Comparison of ENCODE assay signal across 8 cellular contexts in the genomic region with DNA sequence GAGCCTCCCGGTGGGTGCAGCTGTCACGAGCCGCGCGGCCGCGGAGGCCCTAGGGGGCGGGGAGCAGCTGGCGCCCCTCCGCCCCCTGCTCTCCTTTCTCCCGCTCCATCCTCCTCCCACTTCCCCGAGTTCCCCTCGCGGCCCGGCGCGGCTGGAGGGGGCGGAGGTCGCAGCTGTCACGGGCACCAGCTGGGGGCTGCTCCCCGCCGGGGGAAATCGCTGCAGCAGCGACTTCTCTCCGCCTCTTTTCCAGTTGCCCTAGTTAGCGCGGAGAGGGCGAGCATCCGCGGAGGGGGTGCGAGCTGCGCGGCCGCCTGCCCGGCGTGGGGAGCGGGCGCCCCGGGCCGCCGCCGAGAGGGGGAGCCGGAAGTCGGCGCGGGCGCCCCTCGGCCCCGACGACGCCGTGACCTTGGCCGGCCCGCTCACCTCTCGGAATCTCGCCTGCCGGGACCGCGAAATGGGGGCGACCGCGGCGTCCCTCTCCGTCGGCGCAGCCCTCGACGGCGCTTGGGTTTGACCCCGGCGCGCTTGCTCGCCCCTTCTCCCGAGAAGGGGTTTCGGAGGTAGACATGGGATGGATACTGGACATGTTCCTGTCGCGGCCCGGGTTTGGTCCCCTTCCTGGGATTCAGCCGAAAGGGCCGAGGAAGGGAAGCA. TPM values are rescaled to one million over a fixed set of nuclear protein-coding genes. Genes with fewer than 3 reads are reported as not detected.
DNase-seq lines count a peak whose midpoint lies in the region; ATAC-seq and TF ChIP-seq lines count a peak whose summit lies in the region.

No MANE protein-coding gene starts in this region.

- peaks cover 42 to 64% (median 54%) of the 10 kb centered on the region in 4 donors for H3K4me1 Mint-ChIP-seq in CD4-positive, alpha-beta memory T cell

- no peak for TF ChIP-seq CTCF in ascending aorta (IDR thresholded peaks at IDR 0.05)

- peaks cover 57% of the 10 kb centered on the region for H3K4me1 ChIP-seq in CD4-positive, alpha-beta memory T cell (ENCODE audit: insufficient read depth, low read length)
- H3K4me1 ChIP-seq in HUES48 (ENCODE audit: control insufficient read depth, insufficient read depth, low read length) (peaks cover 36% of the 10 kb centered on the region), ascending aorta (peaks cover 0 to 9% of the 10 kb centered on the region in 2 donors)

- H3K27me3 ChIP-seq in CD4-positive, alpha-beta memory T cell (ENCODE audit: insufficient read depth, low read length), result no peaks in the 10 kb centered on the region
- H3K27me3 ChIP-seq in HUES48 (ENCODE audit: control insufficient read depth, insufficient read depth, low read length), result peaks cover 13% of the 10 kb centered on the region
- H3K27me3 ChIP-seq in ascending aorta, result no peaks in the 10 kb centered on the region

- CTCF ChIA-PET in CD4-positive, alpha-beta memory T cell (lab: Charles Lee; ENCODE audit: partially characterized antibody), result interaction anchor here (0.7 to 1.2 kb wide), 2 partner anchors 9 to 334 kb away, joined by 3 to 4 read pairs; no protein-coding TSS in a partner anchor

- H3K27ac Mint-ChIP-seq in CD4-positive, alpha-beta memory T cell, result peak overlapping the region; percentile 69 to 93 (median 89)

- no peaks in the 10 kb centered on the region for H3K9me3 ChIP-seq in CD4-positive, alpha-beta memory T cell (ENCODE audit: control insufficient read depth in 1 of 2, low read length in 2 of 2)
- H3K9me3 ChIP-seq in HUES48 (ENCODE audit: control insufficient read depth, insufficient read depth, low read length) (no peaks in the 10 kb centered on the region), ascending aorta (no peaks in the 10 kb centered on the region)

- H3K36me3 Mint-ChIP-seq in CD4-positive, alpha-beta memory T cell, result peaks cover 0 to 5% of the 10 kb centered on the region in 2 donors

- intact Hi-C loops in CD4-positive, alpha-beta memory T cell (cut with micrococcal nuclease), result loop anchor here (2.0 to 5.0 kb wide), 4 partner anchors 131 to 1751 kb away; partner anchors contain the start of genes CENPO, HADHA, HADHB and ITSN2
- intact Hi-C loops in ascending aorta (cut with DNase I) (loop anchor here (2.0 to 5.0 kb wide), 3 partner anchors 231 to 481 kb away; partner anchors contain the start of genes CENPO, DNAJC27 and PTRHD1), sciatic nerve (cut with DNase I) (no loop called here)

- H3K27me3 Mint-ChIP-seq in CD4-positive, alpha-beta memory T cell, result no peaks in the 10 kb centered on the region

- POLR2A ChIA-PET in CD4-positive, alpha-beta memory T cell (lab: Charles Lee; ENCODE audit: partially characterized antibody), result interaction anchor here (0.6 to 3.2 kb wide), 7 partner anchors 20 to 1578 kb away, joined by 3 to 20 read pairs (median 6); partner anchors contain the start of genes CENPO, ITSN2 and PTRHD1

- peak; percentile 65 to 85 (median 69) for DNase-seq in CD4-positive, alpha-beta memory T cell
- DNase-seq in T follicular helper cell (ENCODE audit: low read depth) (peak; percentile 53), ascending aorta (ENCODE audit: low spot score in 2 of 2) (peak in 1 of 2 donors; percentile 79), hypothalamus (lab: John Stamatoyannopoulos, UW) (peak in 42 of 51 donors; percentile 12 to 73 (median 54)), sciatic nerve (ENCODE audit: low spot score) (peak; percentile 78), NCI-H2196 treated with DMSO at 0.1 percent for 48 hours (lab: John Stamatoyannopoulos, UW; ENCODE audit: unreplicated experiment) (no peak)

- ATAC-seq in GM21360 (IDR thresholded peaks at IDR 0.05; ENCODE audit: unreplicated experiment), result peak; percentile 37
- ATAC-seq in sciatic nerve, result peak; percentile 62

- H3K4me3 ChIP-seq in CD4-positive, alpha-beta memory T cell (ENCODE audit: low read length in 2 of 2), result peak overlapping the region; percentile 51 to 62
- peak overlapping the region; percentile 88 for H3K4me3 ChIP-seq in HUES48 (ENCODE audit: low read depth, low read length)
- peak overlapping the region; percentile 90 to 93 for H3K4me3 ChIP-seq in ascending aorta

- H3K9me3 Mint-ChIP-seq in CD4-positive, alpha-beta memory T cell, result peaks cover 0 to 2% (median 0%) of the 10 kb centered on the region in 8 donors

- H3K36me3 ChIP-seq in CD4-positive, alpha-beta memory T cell (ENCODE audit: insufficient read depth, low read length), result no peaks in the 10 kb centered on the region
- H3K36me3 ChIP-seq in HUES48 (ENCODE audit: control insufficient read depth, insufficient read depth, low read length) (no peaks in the 10 kb centered on the region), ascending aorta (no peaks in the 10 kb centered on the region)

- peak overlapping the region; percentile 53 for H3K27ac ChIP-seq in CD4-positive, alpha-beta memory T cell (ENCODE audit: low read depth, low read length)
- peak overlapping the region; percentile 91 for H3K27ac ChIP-seq in HUES48 (ENCODE audit: low read depth, low read length)
- H3K27ac ChIP-seq in ascending aorta, result peak overlapping the region; percentile 76 to 96

- peak overlapping the region; percentile 84 to 90 (median 87) for H3K4me3 Mint-ChIP-seq in CD4-positive, alpha-beta memory T cell

- peak overlapping the region; percentile 24; the same call in 1 of the 2 replicates for H3K9ac ChIP-seq in HUES48 (ENCODE audit: low read depth, low read length)

RNA-seq across cellular contexts. Expression of gene NCOA1, which starts 0.7 kb away (rescaled TPM):
- total RNA-seq in CD4-positive, alpha-beta memory T cell, result 10 to 100 TPM; 40.6 to 46.2 TPM
- polyA plus RNA-seq in CD4-positive, alpha-beta memory T cell, result 10 to 100 TPM in 1 of 2 donors, 1 to 10 TPM in 1; 5.9 to 29.0 TPM
- total RNA-seq in ascending aorta, result 19.3 TPM
- 89.7 TPM for total RNA-seq in sciatic nerve
